7 cellular contexts compared by ENCODE assay signal in genomic region chrX:103554687-103555417, GRCh38. TPM values are rescaled to one million over a fixed set of nuclear protein-coding genes. Genes with fewer than 3 reads are reported as not detected.
DNase-seq lines count a peak whose midpoint lies in the region; ATAC-seq, FAIRE-seq and TF ChIP-seq lines count a peak whose summit lies in the region.

No MANE protein-coding gene starts in this region.

- FAIRE-seq in astrocyte (lab: Jason Lieb, UNC), result peak; percentile 97

- no peak for TF ChIP-seq CTCF in astrocyte (IDR thresholded peaks at IDR 0.05; ENCODE audit: insufficient read depth, low read depth, low read length)

- no peaks in the 10 kb centered on the region for H4K20me1 ChIP-seq in astrocyte (ENCODE audit: insufficient read depth, low read length)

- H3K36me3 Mint-ChIP-seq in astrocyte (ENCODE audit: low read depth, unreplicated experiment), result no peaks in the 10 kb centered on the region

- no peaks in the 10 kb centered on the region for H3K4me1 ChIP-seq in astrocyte (ENCODE audit: insufficient read depth, low read length)
- H3K4me1 ChIP-seq in iPS-18a (ENCODE audit: control insufficient read depth, low read depth, low read length), result no peaks in the 10 kb centered on the region

- H3K9me3 ChIP-seq in astrocyte (ENCODE audit: insufficient read depth, low read depth, low read length), result no peaks in the 10 kb centered on the region
- no peaks in the 10 kb centered on the region for H3K9me3 ChIP-seq in iPS-18a (ENCODE audit: control insufficient read depth, low read depth, low read length)

- H3K4me1 Mint-ChIP-seq in astrocyte (ENCODE audit: low read depth, unreplicated experiment), result no peaks in the 10 kb centered on the region

- H3K4me2 ChIP-seq in astrocyte (ENCODE audit: low read length), result peak overlapping the region; percentile 88

- H3K27ac ChIP-seq in astrocyte (ENCODE audit: low read depth, low read length) (peak overlapping the region; percentile 51), iPS-18a (ENCODE audit: low read length) (peak overlapping the region; percentile 12)

- H3K4me3 Mint-ChIP-seq in astrocyte (ENCODE audit: unreplicated experiment), result peak overlapping the region; percentile 92

- H3K27me3 Mint-ChIP-seq in astrocyte (ENCODE audit: low read depth, unreplicated experiment), result peaks cover 4% of the 10 kb centered on the region

- ATAC-seq in GM19035 (IDR thresholded peaks at IDR 0.05; ENCODE audit: unreplicated experiment), result peak; percentile 99
- peak; percentile 95 for ATAC-seq in HG03066 (IDR thresholded peaks at IDR 0.05; ENCODE audit: low read depth, unreplicated experiment)

- peak overlapping the region; percentile 61 for H3K4me3 ChIP-seq in astrocyte (ENCODE audit: insufficient read depth, low read depth, low read length)
- peak overlapping the region; percentile 85 for H3K4me3 ChIP-seq in iPS-18a (ENCODE audit: low read length)

- no peaks in the 10 kb centered on the region for H3K36me3 ChIP-seq in astrocyte (ENCODE audit: insufficient read depth, low read length)
- H3K36me3 ChIP-seq in iPS-18a (ENCODE audit: control insufficient read depth, low read depth, low read length), result no peaks in the 10 kb centered on the region

- peak overlapping the region; percentile 86 for H3K27ac Mint-ChIP-seq in astrocyte (ENCODE audit: unreplicated experiment)

- H2AFZ ChIP-seq in astrocyte (ENCODE audit: low read depth, low read length), result peak overlapping the region; percentile 93

- no peaks in the 10 kb centered on the region for H3K79me2 ChIP-seq in astrocyte (ENCODE audit: insufficient read depth, low read length)

- H3K27me3 ChIP-seq in astrocyte (ENCODE audit: insufficient read depth, low read length) (no peaks in the 10 kb centered on the region), iPS-18a (ENCODE audit: control insufficient read depth, insufficient read depth, low read length) (no peaks in the 10 kb centered on the region)

- H3K9ac ChIP-seq in astrocyte (ENCODE audit: low read length) (peak overlapping the region; percentile 74), iPS-18a (ENCODE audit: low read length) (peak overlapping the region; percentile 65)

- peak; percentile 58 for DNase-seq in T follicular helper cell (ENCODE audit: low read depth)
- DNase-seq in astrocyte (ENCODE audit: low read depth), result peak; percentile 39
- DNase-seq in stimulated activated CD4-positive, alpha-beta T cell treated with anti-CD3 and anti-CD28 coated beads, Interleukin-15, amount 100 ng/mL, for 24 hours, result peak; percentile 76
- DNase-seq in NCI-H69 (lab: John Stamatoyannopoulos, UW), result no peak

- H3K9me3 Mint-ChIP-seq in astrocyte (ENCODE audit: unreplicated experiment), result no peaks in the 10 kb centered on the region

RNA-seq across cellular contexts. Expression of gene TCEAL4, which starts 30.5 kb away (rescaled TPM):
- total RNA-seq in astrocyte, result 49.9 and 51.3 TPM in 2 replicates

RNA-seq across cellular contexts. Expression of gene RAB40A, which starts 35.6 kb away (rescaled TPM):
- 0.07 TPM in 1 of 2 replicates, not detected in the other for total RNA-seq in astrocyte

RNA-seq across cellular contexts. Expression of gene TCEAL3, which starts 52.9 kb away (rescaled TPM):
- 13.5 and 15.2 TPM in 2 replicates for total RNA-seq in astrocyte
